Comparison of ENCODE assay signal across 15 cellular contexts in genomic region chr3:108820586-108820985, GRCh38. TPM values are rescaled to one million over a fixed set of nuclear protein-coding genes. Genes with fewer than 3 reads are reported as not detected.
A peak's percentile ranks its signal among the peaks of the same experiment; 100 is the strongest.
DNase-seq lines count a peak whose midpoint lies in the region; ATAC-seq and TF ChIP-seq lines count a peak whose summit lies in the region.
"Had no signal": no experiment of that assay in that cellular context is flagged by ENCODE, and none has a peak within 500 bp of the region (broad histone marks: within the 10 kb centered on the region; RNA-seq: fewer than 3 reads in every experiment).

No MANE protein-coding gene starts in this region.

- H3K79me2 ChIP-seq in neural progenitor cell (ENCODE audit: low read depth): no peaks in the 10 kb centered on the region

- no peak overlapping the region for H3K4me3 ChIP-seq in neural progenitor cell

- H3K27ac ChIP-seq in neural progenitor cell: no peak overlapping the region

- no peaks in the 10 kb centered on the region for H3K9me3 Mint-ChIP-seq in activated T-cell treated with anti-CD3 and anti-CD28 coated beads, Interleukin-2, amount 50 U/mL, for 72 hours
- peaks cover under 1% of the 10 kb centered on the region for H3K9me3 Mint-ChIP-seq in activated CD4-positive, alpha-beta memory T cell treated with anti-CD3 and anti-CD28 coated beads, Interleukin-2, amount 10 ng/mL, durations not matched to agents 7 days and 5 days
- H3K9me3 Mint-ChIP-seq in neural progenitor cell: no peaks in the 10 kb centered on the region

- H3K9me3 ChIP-seq in neural progenitor cell (ENCODE audit: low read depth): no peaks in the 10 kb centered on the region
- H3K9me3 ChIP-seq: Caco-2 had no signal

- CTCF ChIA-PET in activated CD4-positive, alpha-beta memory T cell treated with anti-CD3 and anti-CD28 coated beads, Interleukin-2, amount 10 ng/mL, durations not matched to agents 7 days and 5 days (lab: Charles Lee): interaction anchor here (1.7 to 7.9 kb wide), 6 partner anchors 13 to 156 kb away, joined by 3 to 98 read pairs (median 52); no protein-coding TSS in a partner anchor

- peak overlapping the region; percentile 68 to 82 for H3K4me3 Mint-ChIP-seq in activated T-cell treated with anti-CD3 and anti-CD28 coated beads, Interleukin-2, amount 50 U/mL, for 72 hours
- H3K4me3 Mint-ChIP-seq in activated CD4-positive, alpha-beta memory T cell treated with anti-CD3 and anti-CD28 coated beads, Interleukin-2, amount 10 ng/mL, durations not matched to agents 7 days and 5 days: peak overlapping the region; percentile 70
- H3K4me3 Mint-ChIP-seq in neural progenitor cell: no peak overlapping the region
- H3K4me3 Mint-ChIP-seq: H9 had no signal

- no peaks in the 10 kb centered on the region for H3K27me3 Mint-ChIP-seq in activated T-cell treated with anti-CD3 and anti-CD28 coated beads, Interleukin-2, amount 50 U/mL, for 72 hours (ENCODE audit: low read depth)
- no peaks in the 10 kb centered on the region for H3K27me3 Mint-ChIP-seq in activated CD4-positive, alpha-beta memory T cell treated with anti-CD3 and anti-CD28 coated beads, Interleukin-2, amount 10 ng/mL, durations not matched to agents 7 days and 5 days
- peaks cover 2% of the 10 kb centered on the region for H3K27me3 Mint-ChIP-seq in neural progenitor cell (ENCODE audit: insufficient read depth, low read depth)

- H3F3A ChIP-seq in neural progenitor cell (ENCODE audit: low read depth): no peaks in the 10 kb centered on the region

- POLR2A ChIA-PET in activated CD4-positive, alpha-beta memory T cell treated with anti-CD3 and anti-CD28 coated beads, Interleukin-2, amount 10 ng/mL, durations not matched to agents 7 days and 5 days (lab: Charles Lee): interaction anchor here (0.8 to 8.1 kb wide), 9 partner anchors 14 to 231 kb away, joined by 3 to 481 read pairs (median 36); partner anchors contain the start of genes CIP2A and DZIP3

- ATAC-seq in activated T-cell treated with anti-CD3 and anti-CD28 coated beads, Interleukin-2, amount 50 U/mL, for 72 hours (replicated peaks in 1 of 2): peak in 1 of 2 donors; percentile 12
- ATAC-seq in GM19328 (IDR thresholded peaks at IDR 0.05; ENCODE audit: unreplicated experiment) (no peak), GM18870 (IDR thresholded peaks at IDR 0.05; ENCODE audit: unreplicated experiment) (no peak)

- peaks cover under 1 to 2% of the 10 kb centered on the region in 2 donors for H3K36me3 Mint-ChIP-seq in activated T-cell treated with anti-CD3 and anti-CD28 coated beads, Interleukin-2, amount 50 U/mL, for 72 hours (ENCODE audit: insufficient read depth in 2 of 2)
- peaks cover 30% of the 10 kb centered on the region for H3K36me3 Mint-ChIP-seq in activated CD4-positive, alpha-beta memory T cell treated with anti-CD3 and anti-CD28 coated beads, Interleukin-2, amount 10 ng/mL, durations not matched to agents 7 days and 5 days (ENCODE audit: low read depth)
- no peaks in the 10 kb centered on the region for H3K36me3 Mint-ChIP-seq in neural progenitor cell

- H3K4me2 ChIP-seq in neural progenitor cell: no peak overlapping the region

- peaks cover 55% of the 10 kb centered on the region for H3K4me1 Mint-ChIP-seq in activated T-cell treated with anti-CD3 and anti-CD28 coated beads, Interleukin-2, amount 50 U/mL, for 72 hours (ENCODE audit: low read depth)
- peaks cover 30% of the 10 kb centered on the region for H3K4me1 Mint-ChIP-seq in activated CD4-positive, alpha-beta memory T cell treated with anti-CD3 and anti-CD28 coated beads, Interleukin-2, amount 10 ng/mL, durations not matched to agents 7 days and 5 days
- no peaks in the 10 kb centered on the region for H3K4me1 Mint-ChIP-seq in neural progenitor cell

- H4K20me1 ChIP-seq in neural progenitor cell (ENCODE audit: low read depth): no peaks in the 10 kb centered on the region

- no peaks in the 10 kb centered on the region for H3K27me3 ChIP-seq in neural progenitor cell

- H3K9ac ChIP-seq in neural progenitor cell: no peak overlapping the region

- no peaks in the 10 kb centered on the region for H3K4me1 ChIP-seq in neural progenitor cell
- H3K4me1 ChIP-seq: Caco-2 had no signal

- peak overlapping the region; percentile 97 for H3K27ac Mint-ChIP-seq in activated T-cell treated with anti-CD3 and anti-CD28 coated beads, Interleukin-2, amount 50 U/mL, for 72 hours
- H3K27ac Mint-ChIP-seq in activated CD4-positive, alpha-beta memory T cell treated with anti-CD3 and anti-CD28 coated beads, Interleukin-2, amount 10 ng/mL, durations not matched to agents 7 days and 5 days: peak overlapping the region; percentile 92
- H3K27ac Mint-ChIP-seq in neural progenitor cell: peak overlapping the region; percentile 35

- peak overlapping the region; percentile 45 for H2AFZ ChIP-seq in neural progenitor cell (replicated peaks)

- H3K36me3 ChIP-seq in neural progenitor cell: no peaks in the 10 kb centered on the region

- no peak for TF ChIP-seq CTCF in neural progenitor cell (IDR thresholded peaks at IDR 0.05)

- DNase-seq in activated T-cell treated with anti-CD3 and anti-CD28 coated beads, Interleukin-2, amount 50 U/mL, for 72 hours: no peak
- DNase-seq in activated T-cell treated with anti-CD3 and anti-CD28 coated beads for 4 hours: no peak
- DNase-seq in LHCN-M2 (ENCODE audit: low read depth): peak; percentile 47
- no peak for DNase-seq in activated CD4-positive, alpha-beta memory T cell treated with anti-CD3 and anti-CD28 coated beads, Interleukin-2, amount 10 ng/mL, durations not matched to agents 7 days and 5 days
- no peak for DNase-seq in neural progenitor cell (ENCODE audit: low spot score)
- DNase-seq in NCI-H1694 treated with DMSO at 0.1 percent for 48 hours (lab: John Stamatoyannopoulos, UW): no peak
- DNase-seq: amniotic stem cell, Caco-2, H9, kidney, NCI-H2081 treated with DMSO at 0.1 percent for 48 hours, NCI-H526 treated with DMSO at 0.1 percent for 48 hours, nucleus accumbens had no signal

RNA-seq across cellular contexts. Expression of gene TRAT1, which starts 2.0 kb away (rescaled TPM):
- 10 to 100 TPM; 24.1 to 25.9 TPM for total RNA-seq in activated T-cell treated with anti-CD3 and anti-CD28 coated beads, Interleukin-2, amount 50 U/mL, for 72 hours
- total RNA-seq in LHCN-M2 (2014; rRNA removed) (not detected in 2 replicates), neural progenitor cell (ENCODE audit: low replicate concordance) (not detected in 2 replicates)
- polyA plus RNA-seq in LHCN-M2 (2012): not detected
- total RNA-seq in activated CD4-positive, alpha-beta memory T cell treated with anti-CD3 and anti-CD28 coated beads, Interleukin-2, amount 10 ng/mL, durations not matched to agents 7 days and 5 days: 100 to 1,000 TPM; 162 to 165 TPM
- total RNA-seq: Caco-2, H9 had no signal

Comparison
In these comparisons a context has a peak if more than half of its experiments do, and no peak if none do; other contexts are left out.
1. H3K27ac Mint-ChIP-seq: peak in every context shown above with its lines; median percentile 97 in activated T-cell treated with anti-CD3 and anti-CD28 coated beads, Interleukin-2, amount 50 U/mL, for 72 hours; 92 in activated CD4-positive, alpha-beta memory T cell treated with anti-CD3 and anti-CD28 coated beads, Interleukin-2, amount 10 ng/mL, durations not matched to agents 7 days and 5 days; 35 in neural progenitor cell.
2. RNA of gene TRAT1, which starts 2.0 kb away (total RNA-seq): 162 to 165 TPM in activated CD4-positive, alpha-beta memory T cell treated with anti-CD3 and anti-CD28 coated beads, Interleukin-2, amount 10 ng/mL, durations not matched to agents 7 days and 5 days and 24.1 to 25.9 TPM in activated T-cell treated with anti-CD3 and anti-CD28 coated beads, Interleukin-2, amount 50 U/mL, for 72 hours; not detected in LHCN-M2 and not detected in neural progenitor cell; every median in the first group is over 10 times any median in the second.